18 cellular contexts compared by ENCODE assay signal in genomic region chr17:62592305-62593099, GRCh38. TPM values are rescaled to one million over a fixed set of nuclear protein-coding genes. Genes with fewer than 3 reads are reported as not detected.
DNase-seq lines count a peak whose midpoint lies in the region; ATAC-seq and TF ChIP-seq lines count a peak whose summit lies in the region.
"Had no signal": no experiment of that assay in that cellular context is flagged by ENCODE, and none has a peak within 500 bp of the region (broad histone marks: within the 10 kb centered on the region; RNA-seq: fewer than 3 reads in every experiment).

No MANE protein-coding gene starts in this region.

- H3K36me3 Mint-ChIP-seq in T-helper 2 cell treated with Interferon-gamma antibody and Interleukin-4, amounts not matched to agents 5 μg/mL and 100 μg/mL, for 36 hours (ENCODE audit: low read depth): peaks cover 36% of the 10 kb centered on the region

- no peaks in the 10 kb centered on the region for H3K27me3 Mint-ChIP-seq in T-helper 2 cell treated with Interferon-gamma antibody and Interleukin-4, amounts not matched to agents 5 μg/mL and 100 μg/mL, for 36 hours (ENCODE audit: low read depth)
- H3K27me3 Mint-ChIP-seq: activated CD8-positive, alpha-beta T cell treated with anti-CD3 and anti-CD28 coated beads for 36 hours; IgD-negative memory B cell; naive B cell had no signal

- H2BK20ac ChIP-seq in IMR-90 (ENCODE audit: low read depth, low read length): no peak overlapping the region

- H3K56ac ChIP-seq in IMR-90 (ENCODE audit: extremely low read depth, insufficient read depth, low read length): no peak overlapping the region

- in situ Hi-C loops in IMR-90 (cut with MboI; ENCODE audit: low sequenced_read_pairs): no loop called here
- in situ Hi-C loops in brain microvascular endothelial cell (cut with HindIII; ENCODE audit: low pct_ligation_motif_present, low sequenced_read_pairs): no loop called here

- no peak overlapping the region for H3K4ac ChIP-seq in IMR-90 (ENCODE audit: low read depth, low read length)

- H3K9me1 ChIP-seq in IMR-90 (ENCODE audit: insufficient read depth, low read length): peaks cover 14% of the 10 kb centered on the region

- no peak overlapping the region for H4K8ac ChIP-seq in IMR-90 (ENCODE audit: low read depth in 2 of 2, low read length in 2 of 2)

- H3K4me3 ChIP-seq in DND-41 (ENCODE audit: low read depth in 1 of 2, low read length in 2 of 2) (no peak overlapping the region), IMR-90 (ENCODE audit: insufficient read depth, low read depth, low read length) (no peak overlapping the region), brain microvascular endothelial cell (ENCODE audit: low read depth, low read length) (no peak overlapping the region)
- H3K4me3 ChIP-seq: BLaER1, transverse colon had no signal

- no peaks in the 10 kb centered on the region for H3K4me1 Mint-ChIP-seq in T-helper 2 cell treated with Interferon-gamma antibody and Interleukin-4, amounts not matched to agents 5 μg/mL and 100 μg/mL, for 36 hours (ENCODE audit: low read depth)
- H3K4me1 Mint-ChIP-seq: IgD-negative memory B cell, naive B cell had no signal

- 0 out of 2 replicates have a peak overlapping the region, but pooled peaks have one; percentile 23 for H3K23ac ChIP-seq in IMR-90 (ENCODE audit: low read depth, low read length)

- TF ChIP-seq CTCF in DND-41 (IDR thresholded peaks at IDR 0.05; ENCODE audit: borderline replicate concordance, extremely low read depth, low read length, poor library complexity, severe bottlenecking): peak; percentile 20
- TF ChIP-seq CTCF in IMR-90 (conservative IDR thresholded peaks at IDR 0.05; ENCODE audit: low read depth, low read length): peak; percentile 20; the same call in 1 of the 2 replicates
- peak; percentile 54 for TF ChIP-seq CTCF in brain microvascular endothelial cell (IDR thresholded peaks at IDR 0.05; ENCODE audit: low read depth, low read length, missing control alignments)

- intact Hi-C loops in IMR-90 (cut with micrococcal nuclease): no loop called here

- no peak overlapping the region for H3K27ac ChIP-seq in DND-41 (ENCODE audit: low read length)
- peak overlapping the region; percentile 38; the same call in 1 of the 2 replicates for H3K27ac ChIP-seq in IMR-90 (ENCODE audit: insufficient read depth, low read length)
- peak overlapping the region; percentile 48 for H3K27ac ChIP-seq in brain microvascular endothelial cell
- H3K27ac ChIP-seq: BLaER1, transverse colon had no signal

- no peak overlapping the region for H3K4me2 ChIP-seq in DND-41 (ENCODE audit: insufficient read depth, low read length)
- H3K4me2 ChIP-seq in IMR-90 (ENCODE audit: low read depth, low read length): peak overlapping the region; percentile 45; the same call in 1 of the 2 replicates
- H3K4me2 ChIP-seq: BLaER1 had no signal

- no peak overlapping the region for H2BK120ac ChIP-seq in IMR-90 (ENCODE audit: low read depth, low read length)

- H4K20me1 ChIP-seq in DND-41 (ENCODE audit: insufficient read depth, low read length) (no peaks in the 10 kb centered on the region), IMR-90 (ENCODE audit: insufficient read depth, low read length) (peaks cover 15% of the 10 kb centered on the region)

- POLR2A ChIA-PET in IMR-90 (lab: Charles Lee; ENCODE audit: unreplicated experiment): no interaction called here

- H2AK9ac ChIP-seq in IMR-90 (replicated peaks; ENCODE audit: low read depth, low read length, poor library complexity): no peak overlapping the region

- WGBS in IMR-90 (ENCODE audit: extremely low coverage in 2 of 2, insufficient read length in 1 of 2), 2 experiments: no CpG with 5 or more reads among the region's 9 CpGs

- H3K14ac ChIP-seq in IMR-90 (replicated peaks; ENCODE audit: low read depth, low read length): 0 out of 2 replicates have a peak overlapping the region, but pooled peaks have one; percentile 37

- H3K79me1 ChIP-seq in IMR-90 (ENCODE audit: low read depth in 1 of 2, low read length in 2 of 2): peaks cover 30% of the 10 kb centered on the region in 2 experiments

- no peaks in the 10 kb centered on the region for H3K79me2 ChIP-seq in DND-41 (ENCODE audit: insufficient read depth, low read length)

- ATAC-seq in DND-41 (ENCODE audit: insufficient read depth, low read depth): no peak
- ATAC-seq in IMR-90 (ENCODE audit: low read depth): peak; percentile 71
- ATAC-seq in GM21576 (IDR thresholded peaks at IDR 0.05; ENCODE audit: unreplicated experiment): no peak
- ATAC-seq in HG02642 (IDR thresholded peaks at IDR 0.05; ENCODE audit: poor library complexity, unreplicated experiment): no peak
- no peak for ATAC-seq in GM18907 (IDR thresholded peaks at IDR 0.05; ENCODE audit: unreplicated experiment)
- ATAC-seq: activated CD8-positive, alpha-beta T cell treated with anti-CD3 and anti-CD28 coated beads for 36 hours; left colon had no signal

- H4K91ac ChIP-seq in IMR-90 (ENCODE audit: insufficient read depth, low read depth, low read length): no peak overlapping the region

- dilution Hi-C loops in IMR-90 (cut with HindIII; ENCODE audit: low sequenced_read_pairs, unreplicated experiment): no loop called here

- H2BK5ac ChIP-seq in IMR-90 (ENCODE audit: low read depth, low read length, poor library complexity, severe bottlenecking): peak overlapping the region; percentile 56

- DNase-seq in DND-41 (no peak), IMR-90 (peak; percentile 43), brain microvascular endothelial cell (peak; percentile 55), lung microvascular endothelial cell (ENCODE audit: low read depth in 2 of 2) (peak; percentile 52 to 57)
- DNase-seq in T-helper 2 cell treated with Interferon-gamma antibody and Interleukin-4, amounts not matched to agents 5 μg/mL and 100 μg/mL, for 36 hours (ENCODE audit: low spot score): no peak
- DNase-seq: activated CD8-positive, alpha-beta T cell treated with anti-CD3 and anti-CD28 coated beads for 36 hours; caudate nucleus; head of caudate nucleus; left colon; naive B cell; NCI-H1436; NCI-H510A treated with DMSO at 0.1 percent for 48 hours; transverse colon had no signal

- H3K9me3 ChIP-seq in DND-41 (ENCODE audit: insufficient read depth, low read length, severe bottlenecking) (peaks cover 2% of the 10 kb centered on the region), IMR-90 (ENCODE audit: control insufficient read depth, insufficient read depth, low read length) (no peaks in the 10 kb centered on the region)
- H3K9me3 ChIP-seq: transverse colon had no signal

- H3K18ac ChIP-seq in IMR-90 (ENCODE audit: low read depth, low read length): no peak overlapping the region

- BruUV-seq in IMR-90 (replicated peaks; lab: Mats Ljungman, UMichigan): no TSS peak

- no peak overlapping the region for H4K5ac ChIP-seq in IMR-90 (ENCODE audit: low read depth, low read length)

- H2AFZ ChIP-seq in DND-41 (ENCODE audit: low read depth, low read length) (no peak overlapping the region), IMR-90 (replicated peaks; ENCODE audit: low read length, poor library complexity) (no peak overlapping the region)

- H2AK5ac ChIP-seq in IMR-90 (ENCODE audit: low read depth, low read length): no peak overlapping the region

- no peak overlapping the region for H2BK15ac ChIP-seq in IMR-90 (ENCODE audit: low read depth, low read length)

- H3K4me1 ChIP-seq in DND-41 (ENCODE audit: insufficient read depth, low read length): no peaks in the 10 kb centered on the region
- H3K4me1 ChIP-seq in IMR-90 (ENCODE audit: control insufficient read depth, insufficient read depth, low read length): peaks cover 10% of the 10 kb centered on the region
- H3K4me1 ChIP-seq: BLaER1, transverse colon had no signal

- H3K9me3 Mint-ChIP-seq in T-helper 2 cell treated with Interferon-gamma antibody and Interleukin-4, amounts not matched to agents 5 μg/mL and 100 μg/mL, for 36 hours: peaks cover 4% of the 10 kb centered on the region
- H3K9me3 Mint-ChIP-seq: activated CD8-positive, alpha-beta T cell treated with anti-CD3 and anti-CD28 coated beads for 36 hours had no signal

- H3K27me3 ChIP-seq in DND-41 (ENCODE audit: insufficient read depth, low read length, poor library complexity): no peaks in the 10 kb centered on the region
- H3K27me3 ChIP-seq in IMR-90 (ENCODE audit: control insufficient read depth, insufficient read depth, low read length): no peaks in the 10 kb centered on the region
- H3K27me3 ChIP-seq in brain microvascular endothelial cell (replicated peaks): no peaks in the 10 kb centered on the region
- H3K27me3 ChIP-seq: BLaER1, transverse colon had no signal

- H3K36me3 ChIP-seq in DND-41 (ENCODE audit: insufficient read depth, low read length): peaks cover 73% of the 10 kb centered on the region
- peaks cover 34% of the 10 kb centered on the region for H3K36me3 ChIP-seq in IMR-90 (ENCODE audit: control insufficient read depth, insufficient read depth, low read length)
- H3K36me3 ChIP-seq in brain microvascular endothelial cell (replicated peaks): peaks cover 25% of the 10 kb centered on the region

- TF ChIP-seq RAD21 in IMR-90 (IDR thresholded peaks at IDR 0.05; ENCODE audit: low read length): peak; percentile 25; the same call in 1 of the 2 replicates

- CTCF ChIA-PET in IMR-90 (lab: Yijun Ruan, JAX): interaction anchor here (1.2 kb wide), 1 partner anchor 93 kb away, joined by 3 read pairs; no protein-coding TSS in a partner anchor

- TF ChIP-seq POLR2A in IMR-90 (IDR thresholded peaks at IDR 0.05; ENCODE audit: low read depth, low read length): no peak

- no peak overlapping the region for H3K9ac ChIP-seq in DND-41 (ENCODE audit: low read depth, low read length)
- no peak overlapping the region for H3K9ac ChIP-seq in IMR-90 (ENCODE audit: low read depth, low read length)
- H3K9ac ChIP-seq: BLaER1 had no signal

- H3K4me3 Mint-ChIP-seq in T-helper 2 cell treated with Interferon-gamma antibody and Interleukin-4, amounts not matched to agents 5 μg/mL and 100 μg/mL, for 36 hours: no peak overlapping the region
- H3K4me3 Mint-ChIP-seq: activated CD8-positive, alpha-beta T cell treated with anti-CD3 and anti-CD28 coated beads for 36 hours; IgD-negative memory B cell; naive B cell had no signal

- no peak overlapping the region for H3K27ac Mint-ChIP-seq in T-helper 2 cell treated with Interferon-gamma antibody and Interleukin-4, amounts not matched to agents 5 μg/mL and 100 μg/mL, for 36 hours
- H3K27ac Mint-ChIP-seq: activated CD8-positive, alpha-beta T cell treated with anti-CD3 and anti-CD28 coated beads for 36 hours; IgD-negative memory B cell had no signal

TF ChIP-seq in IMR-90, 13 proteins besides CTCF, POLR2A, EP300 and RAD21 (continues in another document):
- no peak for TF ChIP-seq CHD1 (IDR thresholded peaks at IDR 0.05; ENCODE audit: low read depth, low read length)

RNA-seq across cellular contexts. Expression of gene MRC2, which starts 35.0 kb away (rescaled TPM):
- total RNA-seq in IMR-90 (2012; rRNA removed) (37.5 and 39.3 TPM in 2 replicates), lung microvascular endothelial cell (5.6 and 16.8 TPM in 2 replicates)
- 137 and 152 TPM in 2 replicates for polyA plus RNA-seq in IMR-90 (2012; rRNA removed)
- 88.6 and 140 TPM in 2 replicates for polyA plus RNA-seq in IMR-90 (2012; cell fraction: cytosol; rRNA removed)
- 194 and 479 TPM in 2 replicates for polyA plus RNA-seq in IMR-90 (2012; cell fraction: nucleus; rRNA removed; ENCODE audit: low replicate concordance)

Comparison
In these comparisons a context has a peak if more than half of its experiments do, and no peak if none do; other contexts are left out.
1. DNase-seq: peak in IMR-90 (single experiment), brain microvascular endothelial cell (single experiment) and lung microvascular endothelial cell (2 of 2); none in DND-41 (single experiment) and T-helper 2 cell treated with Interferon-gamma antibody and Interleukin-4, amounts not matched to agents 5 μg/mL and 100 μg/mL, for 36 hours (single experiment).
2. Peak in every context shown above with its lines, with median percentiles within 50 percentile points of each other: CTCF ChIP-seq.